In the genomic region with DNA sequence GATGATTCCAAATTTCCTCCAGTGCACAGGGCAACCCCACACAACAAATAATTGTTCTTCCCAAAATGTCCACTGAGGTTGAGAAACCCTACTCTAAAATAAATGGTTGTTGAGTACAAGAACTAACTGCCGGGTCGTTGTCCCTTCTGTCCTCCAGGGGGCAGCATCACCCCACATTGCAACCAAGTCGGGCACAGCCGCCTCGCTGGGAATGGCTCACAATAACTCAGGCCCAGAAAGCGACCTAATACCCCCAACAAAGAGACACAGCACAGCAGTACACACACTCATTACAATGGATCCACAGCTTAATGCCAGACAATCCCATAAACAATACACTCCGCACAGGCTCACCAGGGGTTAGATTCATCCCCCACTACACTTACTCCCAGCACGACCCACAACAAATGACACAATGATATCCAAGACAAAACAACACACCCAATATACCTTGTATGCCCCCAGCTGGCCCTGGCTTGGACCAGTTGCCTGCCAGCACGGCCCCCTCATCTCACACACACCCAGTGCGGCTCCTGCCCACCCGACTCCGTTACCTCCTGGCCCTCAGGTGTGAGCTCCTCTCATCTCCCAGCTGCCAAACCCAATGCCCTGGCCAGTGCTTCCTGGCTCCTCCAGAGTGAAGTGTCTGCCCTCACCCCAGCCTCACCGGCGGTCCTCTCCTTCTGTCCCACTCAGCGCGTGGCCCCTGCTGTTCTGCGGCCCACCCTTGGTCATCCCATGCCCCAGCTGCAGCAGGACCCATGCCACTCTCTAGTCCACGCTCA, we compare ENCODE assay signal across 8 cellular contexts.
DNase-seq lines count a peak whose midpoint lies in the region; ATAC-seq, FAIRE-seq and TF ChIP-seq lines count a peak whose summit lies in the region.
"Not testable (repeated sequence)": the region's sequence is repeated elsewhere in the genome, so short reads cannot be mapped to it uniquely, and the experiment has no call there.

No MANE protein-coding gene starts in this region.

- POLR2A ChIA-PET in CD8-positive, alpha-beta T cell (lab: Charles Lee); SK-N-SH (lab: Yijun Ruan, JAX): not testable (repeated sequence)

- H3K36me3 Mint-ChIP-seq in CD8-positive, alpha-beta T cell; activated naive CD4-positive, alpha-beta T cell treated with anti-CD3 and anti-CD28 coated beads for 36 hours (ENCODE audit: low read depth): not testable (repeated sequence)

- not testable (repeated sequence) for H2AFZ ChIP-seq in SK-N-SH (ENCODE audit: low read depth)

- not testable (repeated sequence) for DNase-seq in CD8-positive, alpha-beta T cell; SK-N-SH; Right ventricle myocardium inferior (ENCODE audit: missing footprints); right lobe of liver; pancreas
- DNase-seq in activated naive CD4-positive, alpha-beta T cell treated with anti-CD3 and anti-CD28 coated beads for 36 hours: peak; percentile 4
- DNase-seq in upper lobe of left lung: peak in 1 of 2 donors; percentile 24

- not testable (repeated sequence) for H3K9me3 ChIP-seq in CD8-positive, alpha-beta T cell (ENCODE audit: low read length); SK-N-SH; right lobe of liver; pancreas; upper lobe of left lung

- not testable (repeated sequence) for H3K27me3 ChIP-seq in CD8-positive, alpha-beta T cell (ENCODE audit: insufficient read depth, low read length); SK-N-SH (ENCODE audit: insufficient read depth); right lobe of liver; pancreas; upper lobe of left lung

- not testable (repeated sequence) for H3K4me2 ChIP-seq in SK-N-SH

- H3K9me3 Mint-ChIP-seq in CD8-positive, alpha-beta T cell; activated naive CD4-positive, alpha-beta T cell treated with anti-CD3 and anti-CD28 coated beads for 36 hours: not testable (repeated sequence)

- H3K4me3 ChIP-seq in CD8-positive, alpha-beta T cell (ENCODE audit: low read depth, low read length); SK-N-SH (ENCODE audit: low read depth in 2 of 2, low read length in 1 of 2); right lobe of liver; pancreas; upper lobe of left lung: not testable (repeated sequence)

- not testable (repeated sequence) for FAIRE-seq in pancreas (lab: Jason Lieb, UNC)

- not testable (repeated sequence) for H3K36me3 ChIP-seq in CD8-positive, alpha-beta T cell (ENCODE audit: insufficient read depth, low read length); SK-N-SH (replicated peaks in 1 of 2; ENCODE audit: control insufficient read depth in 1 of 2, insufficient read depth in 2 of 2, low read length in 1 of 2); right lobe of liver; pancreas; upper lobe of left lung

- H3K27ac Mint-ChIP-seq in CD8-positive, alpha-beta T cell; activated naive CD4-positive, alpha-beta T cell treated with anti-CD3 and anti-CD28 coated beads for 36 hours: not testable (repeated sequence)

- not testable (repeated sequence) for H3K4me3 Mint-ChIP-seq in CD8-positive, alpha-beta T cell; activated naive CD4-positive, alpha-beta T cell treated with anti-CD3 and anti-CD28 coated beads for 36 hours

- ATAC-seq in CD8-positive, alpha-beta T cell: peak; percentile 64
- ATAC-seq in HG02884 (IDR thresholded peaks at IDR 0.05; ENCODE audit: unreplicated experiment): peak; percentile 48
- peak; percentile 44 for ATAC-seq in Right ventricle myocardium inferior
- peak; percentile 37 to 71 (median 53) for ATAC-seq in right lobe of liver
- ATAC-seq in pancreas: peak in 3 of 4 donors; percentile 44 to 64 (median 51)
- peak; percentile 50 to 63 for ATAC-seq in upper lobe of left lung (ENCODE audit: low FRiP score in 2 of 2)

- TF ChIP-seq EP300 in SK-N-SH (IDR thresholded peaks at IDR 0.05; ENCODE audit: borderline replicate concordance in 1 of 2, low read depth in 1 of 2, low read length in 1 of 2); upper lobe of left lung (IDR thresholded peaks at IDR 0.05): not testable (repeated sequence)

- H3K4me1 ChIP-seq in CD8-positive, alpha-beta T cell (ENCODE audit: insufficient read depth, low read length); SK-N-SH (ENCODE audit: control insufficient read depth in 1 of 2, insufficient read depth in 2 of 2, low read depth in 1 of 2, low read length in 1 of 2); right lobe of liver; pancreas; upper lobe of left lung: not testable (repeated sequence)

- TF ChIP-seq CTCF in CD8-positive, alpha-beta T cell (IDR thresholded peaks at IDR 0.05); pancreas (IDR thresholded peaks at IDR 0.05); upper lobe of left lung (IDR thresholded peaks at IDR 0.05): not testable (repeated sequence)
- TF ChIP-seq CTCF in SK-N-SH (IDR thresholded peaks at IDR 0.05) (peak; percentile 42; the same call in 1 of the 2 replicates), right lobe of liver (IDR thresholded peaks at IDR 0.05) (peak in 2 of 4 donors; percentile 21)

- not testable (repeated sequence) for H3K9ac ChIP-seq in SK-N-SH

- H4K20me1 ChIP-seq in SK-N-SH (ENCODE audit: insufficient read depth): not testable (repeated sequence)

- 3% methylated on average over 5 of the region's 18 CpGs for WGBS in SK-N-SH (ENCODE audit: low lambda C conversion rate)
- WGBS in right lobe of liver (ENCODE audit: insufficient coverage, low coverage, low lambda C conversion rate, missing lambda C conversion rate): 27% methylated on average over 5 of the region's 18 CpGs
- WGBS in pancreas, 2 donors: 22 to 46% methylated on average over 3 to 4 of the region's 18 CpGs
- 46% methylated on average over 6 of the region's 18 CpGs; no CpG with 5 or more reads in 1 of the 2 donors for WGBS in upper lobe of left lung, 2 donors

- H3K4me1 Mint-ChIP-seq in CD8-positive, alpha-beta T cell (ENCODE audit: low read depth); activated naive CD4-positive, alpha-beta T cell treated with anti-CD3 and anti-CD28 coated beads for 36 hours (ENCODE audit: low read depth): not testable (repeated sequence)

- not testable (repeated sequence) for H3K27me3 Mint-ChIP-seq in CD8-positive, alpha-beta T cell (ENCODE audit: low read depth); activated naive CD4-positive, alpha-beta T cell treated with anti-CD3 and anti-CD28 coated beads for 36 hours (ENCODE audit: low read depth)

- not testable (repeated sequence) for TF ChIP-seq POLR2A in right lobe of liver (IDR thresholded peaks at IDR 0.05); upper lobe of left lung (IDR thresholded peaks at IDR 0.05)

- not testable (repeated sequence) for H3K9me2 ChIP-seq in SK-N-SH

- CTCF ChIA-PET in CD8-positive, alpha-beta T cell (lab: Charles Lee); SK-N-SH (lab: Yijun Ruan, JAX); activated naive CD4-positive, alpha-beta T cell treated with anti-CD3 and anti-CD28 coated beads for 36 hours (lab: Charles Lee): not testable (repeated sequence)

- not testable (repeated sequence) for TF ChIP-seq RAD21 in SK-N-SH (IDR thresholded peaks at IDR 0.05; ENCODE audit: low read length)

- H3K27ac ChIP-seq in CD8-positive, alpha-beta T cell (ENCODE audit: low read depth, low read length); SK-N-SH (ENCODE audit: low read depth in 2 of 2, low read length in 1 of 2); right lobe of liver; pancreas; upper lobe of left lung: not testable (repeated sequence)

- H3F3A ChIP-seq in SK-N-SH (replicated peaks; ENCODE audit: insufficient read depth): not testable (repeated sequence)

- H3K79me2 ChIP-seq in SK-N-SH (ENCODE audit: insufficient read depth): not testable (repeated sequence)

- intact Hi-C loops in CD8-positive, alpha-beta T cell (cut with DNase I, micrococcal nuclease); activated naive CD4-positive, alpha-beta T cell treated with anti-CD3 and anti-CD28 coated beads for 36 hours (cut with micrococcal nuclease); Right ventricle myocardium inferior (cut with DNase I); right lobe of liver (cut with DNase I); pancreas (cut with DNase I): not testable (repeated sequence)
